ENCODE assay signal across 29 cellular contexts in the genomic region with DNA sequence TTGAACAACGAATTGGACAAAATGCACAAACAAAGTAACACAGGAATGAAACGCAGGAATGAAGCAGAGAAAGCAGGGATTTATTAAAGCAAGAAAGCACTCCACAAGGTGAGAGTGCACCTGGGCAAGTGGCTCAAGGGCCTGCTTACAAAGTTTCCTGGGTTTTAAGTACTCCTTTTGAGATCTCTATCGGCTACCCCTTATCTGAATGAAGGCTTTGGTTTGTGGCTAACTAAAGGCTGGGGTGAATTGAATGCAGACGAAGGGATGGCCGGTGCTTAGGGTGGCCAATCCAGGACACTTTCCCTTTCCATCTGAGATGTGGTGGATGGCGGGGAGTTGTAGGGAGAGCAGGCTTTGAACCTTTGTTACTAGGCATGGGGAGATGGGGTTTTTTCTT.
"Had no signal": no experiment of that assay in that cellular context is flagged by ENCODE, and none has a peak within 500 bp of the region (broad histone marks: within the 10 kb centered on the region; RNA-seq: fewer than 3 reads in every experiment).

No MANE protein-coding gene starts in this region.

- H3K4me1 Mint-ChIP-seq: activated CD4-positive, alpha-beta memory T cell treated with anti-CD3 and anti-CD28 coated beads, Interleukin-2, amount 10 ng/mL, durations not matched to agents 7 days and 5 days; activated CD4-positive, alpha-beta T cell treated with anti-CD3 and anti-CD28 coated beads, Interleukin-2, amount 10 ng/mL, durations not matched to agents 7 days and 5 days; activated naive CD4-positive, alpha-beta T cell treated with anti-CD3 and anti-CD28 coated beads, Interleukin-2, amount 10 ng/mL, durations not matched to agents 7 days and 5 days; activated naive CD8-positive, alpha-beta T cell treated with anti-CD3 and anti-CD28 coated beads, Interleukin-2, amount 50 U/mL, for 24 hours had no signal

- H3K9me3 ChIP-seq: adrenal gland, body of pancreas, colonic mucosa, esophagus squamous epithelium, gastroesophageal sphincter had no signal

- H3K4me3 ChIP-seq: adrenal gland, body of pancreas, cardiac muscle cell, colonic mucosa, esophagus squamous epithelium, gastroesophageal sphincter had no signal

- H3K36me3 Mint-ChIP-seq: activated naive CD4-positive, alpha-beta T cell treated with anti-CD3 and anti-CD28 coated beads, Interleukin-2, amount 10 ng/mL, durations not matched to agents 7 days and 5 days; activated naive CD8-positive, alpha-beta T cell had no signal

- DNase-seq: activated CD4-positive, alpha-beta memory T cell treated with anti-CD3 and anti-CD28 coated beads, Interleukin-2, amount 10 ng/mL, durations not matched to agents 7 days and 5 days; activated CD4-positive, alpha-beta T cell treated with anti-CD3 and anti-CD28 coated beads for 1 hour; activated CD4-positive, alpha-beta T cell treated with anti-CD3 and anti-CD28 coated beads for 4 hours; activated CD4-positive, alpha-beta T cell treated with anti-CD3 and anti-CD28 coated beads, Interleukin-2, amount 10 ng/mL, durations not matched to agents 7 days and 5 days; activated CD4-positive, alpha-beta T cell treated with anti-CD3 and anti-CD28 coated beads, Interleukin-2, amount 50 U/mL, for 4 hours; activated CD8-positive, alpha-beta memory T cell treated with anti-CD3 and anti-CD28 coated beads, Interleukin-2, amount 50 U/mL, for 48 hours; activated gamma-delta T cell; activated naive CD4-positive, alpha-beta T cell; activated naive CD4-positive, alpha-beta T cell treated with anti-CD3 and anti-CD28 coated beads, Interleukin-2, amount 10 ng/mL, durations not matched to agents 7 days and 5 days; activated naive CD8-positive, alpha-beta T cell treated with anti-CD3 and anti-CD28 coated beads, Interleukin-2, amount 50 U/mL, for 24 hours; activated T-cell treated with anti-CD3 and anti-CD28 coated beads for 4 hours; activated T-cell treated with anti-CD3 and anti-CD28 coated beads, Interleukin-2, amount 50 U/mL, for 24 hours; activated T-cell treated with anti-CD3 and anti-CD28 coated beads, Interleukin-2, amount 50 U/mL, for 72 hours; adrenal gland; amygdala; aorta; body of pancreas; central memory CD4-positive, alpha-beta T cell; cerebellar nuclear complex; colonic mucosa; effector CD8-positive, alpha-beta T cell; esophagus squamous epithelium; foreskin melanocyte; head of caudate nucleus; T-helper 2 cell had no signal

- H3K27ac ChIP-seq: adrenal gland, body of pancreas, cardiac muscle cell, colonic mucosa, epithelial cell of prostate, esophagus squamous epithelium, gastroesophageal sphincter had no signal

- H3K9me3 Mint-ChIP-seq: activated CD4-positive, alpha-beta memory T cell treated with anti-CD3 and anti-CD28 coated beads, Interleukin-2, amount 10 ng/mL, durations not matched to agents 7 days and 5 days; activated CD4-positive, alpha-beta T cell treated with anti-CD3 and anti-CD28 coated beads, Interleukin-2, amount 10 ng/mL, durations not matched to agents 7 days and 5 days; activated naive CD4-positive, alpha-beta T cell treated with anti-CD3 and anti-CD28 coated beads, Interleukin-2, amount 10 ng/mL, durations not matched to agents 7 days and 5 days; activated naive CD8-positive, alpha-beta T cell treated with anti-CD3 and anti-CD28 coated beads, Interleukin-2, amount 50 U/mL, for 24 hours; activated T-cell treated with anti-CD3 and anti-CD28 coated beads, Interleukin-2, amount 50 U/mL, for 24 hours; activated T-cell treated with anti-CD3 and anti-CD28 coated beads, Interleukin-2, amount 50 U/mL, for 72 hours had no signal

- H3K27me3 ChIP-seq: body of pancreas, cardiac muscle cell, colonic mucosa had no signal

- H3K4me3 Mint-ChIP-seq: activated CD4-positive, alpha-beta memory T cell treated with anti-CD3 and anti-CD28 coated beads, Interleukin-2, amount 10 ng/mL, durations not matched to agents 7 days and 5 days; activated CD4-positive, alpha-beta T cell treated with anti-CD3 and anti-CD28 coated beads, Interleukin-2, amount 10 ng/mL, durations not matched to agents 7 days and 5 days; activated naive CD4-positive, alpha-beta T cell treated with anti-CD3 and anti-CD28 coated beads, Interleukin-2, amount 10 ng/mL, durations not matched to agents 7 days and 5 days; activated naive CD8-positive, alpha-beta T cell; activated naive CD8-positive, alpha-beta T cell treated with anti-CD3 and anti-CD28 coated beads, Interleukin-2, amount 50 U/mL, for 24 hours; activated T-cell treated with anti-CD3 and anti-CD28 coated beads, Interleukin-2, amount 50 U/mL, for 24 hours; activated T-cell treated with anti-CD3 and anti-CD28 coated beads, Interleukin-2, amount 50 U/mL, for 72 hours had no signal

- H3K36me3 ChIP-seq: adrenal gland, cardiac muscle cell, colonic mucosa, esophagus squamous epithelium, gastroesophageal sphincter had no signal

- ATAC-seq: activated naive CD8-positive, alpha-beta T cell treated with anti-CD3 and anti-CD28 coated beads, Interleukin-2, amount 50 U/mL, for 24 hours; activated T-cell treated with anti-CD3 and anti-CD28 coated beads, Interleukin-2, amount 50 U/mL, for 72 hours; body of pancreas; gastroesophageal sphincter had no signal

- H3K27ac Mint-ChIP-seq: activated CD4-positive, alpha-beta memory T cell treated with anti-CD3 and anti-CD28 coated beads, Interleukin-2, amount 10 ng/mL, durations not matched to agents 7 days and 5 days; activated CD4-positive, alpha-beta T cell treated with anti-CD3 and anti-CD28 coated beads, Interleukin-2, amount 10 ng/mL, durations not matched to agents 7 days and 5 days; activated naive CD4-positive, alpha-beta T cell treated with anti-CD3 and anti-CD28 coated beads, Interleukin-2, amount 10 ng/mL, durations not matched to agents 7 days and 5 days; activated naive CD8-positive, alpha-beta T cell; activated naive CD8-positive, alpha-beta T cell treated with anti-CD3 and anti-CD28 coated beads, Interleukin-2, amount 50 U/mL, for 24 hours; activated T-cell treated with anti-CD3 and anti-CD28 coated beads, Interleukin-2, amount 50 U/mL, for 24 hours; activated T-cell treated with anti-CD3 and anti-CD28 coated beads, Interleukin-2, amount 50 U/mL, for 72 hours had no signal

- H3K4me1 ChIP-seq: adrenal gland, colonic mucosa, esophagus squamous epithelium, gastroesophageal sphincter had no signal
